8 cellular contexts compared by ENCODE assay signal in the genomic region with DNA sequence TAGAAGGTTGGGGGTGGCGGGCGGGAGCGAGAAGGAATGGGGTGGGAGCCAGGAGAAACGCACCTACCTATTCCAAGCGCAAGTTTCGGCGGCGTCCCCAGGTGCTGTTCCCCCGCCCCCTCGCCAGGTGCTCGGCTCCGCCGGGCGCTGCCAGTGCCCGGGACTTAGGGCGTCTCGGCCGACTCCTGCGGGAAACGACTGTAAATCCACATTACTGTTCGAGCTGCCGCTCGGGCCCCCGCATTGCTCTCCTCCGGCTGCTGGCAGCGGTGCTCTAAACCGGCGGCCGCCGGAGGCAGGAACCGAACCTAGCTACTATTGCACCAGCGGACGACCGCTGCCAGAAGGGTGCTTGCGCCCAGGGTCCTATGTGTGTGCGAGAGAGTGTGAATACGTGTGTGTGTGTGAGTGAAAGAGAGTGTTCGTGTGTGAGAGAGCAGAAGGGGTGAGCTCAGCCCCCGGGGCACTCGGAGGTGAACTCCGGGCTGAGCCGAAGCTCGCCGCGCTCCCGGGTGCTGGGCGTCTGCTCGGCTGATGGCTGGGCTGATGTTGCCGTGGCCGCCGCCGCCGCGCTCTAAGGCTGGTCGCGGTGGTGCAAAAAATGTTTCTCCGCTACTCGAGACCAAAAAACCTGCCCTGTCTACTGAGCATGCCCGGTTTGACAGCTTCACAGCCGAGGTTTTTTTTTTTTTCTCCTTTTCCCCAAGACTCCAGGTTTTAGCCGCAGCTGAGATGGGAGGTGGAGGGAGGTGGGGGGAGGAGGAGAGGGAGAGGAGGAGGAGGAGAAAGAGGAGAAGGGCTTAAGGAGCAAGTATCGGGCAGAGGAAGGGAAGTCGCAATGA.
A peak's percentile ranks its signal among the peaks of the same experiment; 100 is the strongest.
DNase-seq lines count a peak whose midpoint lies in the region; ATAC-seq lines count a peak whose summit lies in the region.

No MANE protein-coding gene starts in this region.

- H2BK5ac ChIP-seq in trophoblast cell (ENCODE audit: low read depth, low read length, poor library complexity): no peak overlapping the region

- no peaks in the 10 kb centered on the region for H3K9me3 ChIP-seq in trophoblast cell (ENCODE audit: insufficient read depth, low read depth, low read length)

- H3K27me3 ChIP-seq in trophoblast cell (ENCODE audit: insufficient read depth, low read length): peaks cover 8% of the 10 kb centered on the region

- CTCF ChIA-PET in activated CD4-positive, alpha-beta T cell treated with anti-CD3 and anti-CD28 coated beads, Interleukin-2, amount 10 ng/mL, durations not matched to agents 7 days and 5 days (lab: Charles Lee): interaction anchor here (0.6 to 1.0 kb wide), 2 partner anchors 12 to 722 kb away, joined by 3 read pairs; no protein-coding TSS in a partner anchor
- CTCF ChIA-PET in activated CD4-positive, alpha-beta memory T cell treated with anti-CD3 and anti-CD28 coated beads for 36 hours (lab: Charles Lee): interaction anchor here (0.5 to 0.6 kb wide), 2 partner anchors 136 to 197 kb away, joined by 3 to 4 read pairs; no protein-coding TSS in a partner anchor

- H3K27ac Mint-ChIP-seq in activated CD4-positive, alpha-beta T cell treated with anti-CD3 and anti-CD28 coated beads, Interleukin-2, amount 10 ng/mL, durations not matched to agents 7 days and 5 days: no peak overlapping the region
- no peak overlapping the region for H3K27ac Mint-ChIP-seq in activated CD4-positive, alpha-beta memory T cell treated with anti-CD3 and anti-CD28 coated beads for 36 hours

- H4K12ac ChIP-seq in trophoblast cell (ENCODE audit: low read depth, low read length): no peak overlapping the region

- no peaks in the 10 kb centered on the region for H3K79me2 ChIP-seq in trophoblast cell (ENCODE audit: control insufficient read depth, insufficient read depth, low read length, poor library complexity)

- no peak overlapping the region for H3K27ac ChIP-seq in trophoblast cell (ENCODE audit: low read depth, low read length)

- H3K23ac ChIP-seq in trophoblast cell (ENCODE audit: low read length): no peak overlapping the region

- no peak overlapping the region for H3K9ac ChIP-seq in trophoblast cell (ENCODE audit: low read length)

- H2AFZ ChIP-seq in trophoblast cell (ENCODE audit: insufficient read depth, low read length, poor library complexity): no peak overlapping the region

- H2BK12ac ChIP-seq in trophoblast cell (ENCODE audit: low read length): no peak overlapping the region

- no peak overlapping the region for H3K14ac ChIP-seq in trophoblast cell (ENCODE audit: low read length)

- no peak overlapping the region for H3K18ac ChIP-seq in trophoblast cell (ENCODE audit: low read length)

- ATAC-seq in Right ventricle myocardium superior (ENCODE audit: poor library complexity): peak; percentile 79
- ATAC-seq in GM18867 (IDR thresholded peaks at IDR 0.05; ENCODE audit: unreplicated experiment): no peak
- ATAC-seq in GM18517 (IDR thresholded peaks at IDR 0.05; ENCODE audit: unreplicated experiment): no peak

- H3K27me3 Mint-ChIP-seq in activated CD4-positive, alpha-beta T cell treated with anti-CD3 and anti-CD28 coated beads, Interleukin-2, amount 10 ng/mL, durations not matched to agents 7 days and 5 days: peaks cover 54% of the 10 kb centered on the region
- peaks cover 30% of the 10 kb centered on the region for H3K27me3 Mint-ChIP-seq in activated CD4-positive, alpha-beta memory T cell treated with anti-CD3 and anti-CD28 coated beads for 36 hours

- H3K4me1 Mint-ChIP-seq in activated CD4-positive, alpha-beta T cell treated with anti-CD3 and anti-CD28 coated beads, Interleukin-2, amount 10 ng/mL, durations not matched to agents 7 days and 5 days: peaks cover 22% of the 10 kb centered on the region
- peaks cover 17% of the 10 kb centered on the region for H3K4me1 Mint-ChIP-seq in activated CD4-positive, alpha-beta memory T cell treated with anti-CD3 and anti-CD28 coated beads for 36 hours (ENCODE audit: low read depth)

- no peak overlapping the region for H2BK120ac ChIP-seq in trophoblast cell (ENCODE audit: insufficient read depth, low read length, poor library complexity)

- peak overlapping the region; percentile 74 for H3K4me3 Mint-ChIP-seq in activated CD4-positive, alpha-beta T cell treated with anti-CD3 and anti-CD28 coated beads, Interleukin-2, amount 10 ng/mL, durations not matched to agents 7 days and 5 days
- H3K4me3 Mint-ChIP-seq in activated CD4-positive, alpha-beta memory T cell treated with anti-CD3 and anti-CD28 coated beads for 36 hours: peak overlapping the region; percentile 67

- H3K4me3 ChIP-seq in trophoblast cell (ENCODE audit: low read depth, low read length): peak overlapping the region; percentile 57

- H3K9me3 Mint-ChIP-seq in activated CD4-positive, alpha-beta T cell treated with anti-CD3 and anti-CD28 coated beads, Interleukin-2, amount 10 ng/mL, durations not matched to agents 7 days and 5 days: no peaks in the 10 kb centered on the region
- H3K9me3 Mint-ChIP-seq in activated CD4-positive, alpha-beta memory T cell treated with anti-CD3 and anti-CD28 coated beads for 36 hours: no peaks in the 10 kb centered on the region

- no peaks in the 10 kb centered on the region for H3K4me1 ChIP-seq in trophoblast cell (ENCODE audit: control insufficient read depth in 1 of 2, insufficient read depth in 2 of 2, low read length in 2 of 2)

- H4K91ac ChIP-seq in trophoblast cell (ENCODE audit: low read depth, low read length): no peak overlapping the region

- WGBS in trophoblast cell (ENCODE audit: extremely low coverage, insufficient coverage, insufficient read length): no CpG with 5 or more reads among the region's 63 CpGs

- H3K36me3 Mint-ChIP-seq in activated CD4-positive, alpha-beta T cell treated with anti-CD3 and anti-CD28 coated beads, Interleukin-2, amount 10 ng/mL, durations not matched to agents 7 days and 5 days (ENCODE audit: low read depth): no peaks in the 10 kb centered on the region
- no peaks in the 10 kb centered on the region for H3K36me3 Mint-ChIP-seq in activated CD4-positive, alpha-beta memory T cell treated with anti-CD3 and anti-CD28 coated beads for 36 hours

- H2AK5ac ChIP-seq in trophoblast cell (ENCODE audit: low read length): no peak overlapping the region

- intact Hi-C loops in activated CD4-positive, alpha-beta memory T cell treated with anti-CD3 and anti-CD28 coated beads for 36 hours (cut with micrococcal nuclease): loop anchor here (10.0 kb wide), 1 partner anchor 91 kb away; no protein-coding TSS in a partner anchor
- intact Hi-C loops in Right ventricle myocardium superior (cut with DNase I): no loop called here

- H3K4ac ChIP-seq in trophoblast cell (ENCODE audit: low read depth, low read length): no peak overlapping the region

- H4K8ac ChIP-seq in trophoblast cell (ENCODE audit: low read depth, low read length): no peak overlapping the region

- H3K4me2 ChIP-seq in trophoblast cell (ENCODE audit: low read length): peak overlapping the region; percentile 94

- no peaks in the 10 kb centered on the region for H3K36me3 ChIP-seq in trophoblast cell (ENCODE audit: control insufficient read depth in 1 of 2, insufficient read depth in 2 of 2, low read length in 2 of 2)

- POLR2A ChIA-PET in activated CD4-positive, alpha-beta T cell treated with anti-CD3 and anti-CD28 coated beads, Interleukin-2, amount 10 ng/mL, durations not matched to agents 7 days and 5 days (lab: Charles Lee): no interaction called here
- POLR2A ChIA-PET in activated CD4-positive, alpha-beta memory T cell treated with anti-CD3 and anti-CD28 coated beads for 36 hours (lab: Charles Lee): no interaction called here

- peak; percentile 6 for DNase-seq in activated CD4-positive, alpha-beta T cell treated with anti-CD3 and anti-CD28 coated beads, Interleukin-2, amount 10 ng/mL, durations not matched to agents 7 days and 5 days
- DNase-seq in activated CD4-positive, alpha-beta T cell treated with anti-CD3 and anti-CD28 coated beads for 1 hour: no peak
- DNase-seq in activated CD4-positive, alpha-beta memory T cell treated with anti-CD3 and anti-CD28 coated beads for 36 hours: peak; percentile 18
- peak; percentile 44 for DNase-seq in Right ventricle myocardium superior
- no peak for DNase-seq in trophoblast cell
- DNase-seq in KG1 (lab: John Stamatoyannopoulos, UW): no peak

- H3K79me1 ChIP-seq in trophoblast cell (ENCODE audit: low read length): no peaks in the 10 kb centered on the region

Comparison
In these comparisons a context has a peak if more than half of its experiments do, and no peak if none do; other contexts are left out.
1. DNase-seq: peak in activated CD4-positive, alpha-beta T cell treated with anti-CD3 and anti-CD28 coated beads, Interleukin-2, amount 10 ng/mL, durations not matched to agents 7 days and 5 days (single experiment), activated CD4-positive, alpha-beta memory T cell treated with anti-CD3 and anti-CD28 coated beads for 36 hours (single experiment) and Right ventricle myocardium superior (single experiment); none in activated CD4-positive, alpha-beta T cell treated with anti-CD3 and anti-CD28 coated beads for 1 hour (single experiment), trophoblast cell (0 of 2) and KG1 (single experiment).